In genomic region chr4:6393066-6393465, GRCh38 we compare ENCODE assay signal across 1 cellular context.
TF ChIP-seq lines count a peak whose summit lies in the region.

No MANE protein-coding gene starts in this region.

TF ChIP-seq in H1, 55 proteins besides CTCF, POLR2A, EP300 and RAD21 (continued from another document):
- TF ChIP-seq GABPA (IDR thresholded peaks at IDR 0.05; ENCODE audit: borderline replicate concordance, insufficient read depth, low read length) = no peak
- TF ChIP-seq RXRA (IDR thresholded peaks at IDR 0.05; ENCODE audit: insufficient read depth, low read depth, low read length) = no peak
- TF ChIP-seq HDAC6 (IDR thresholded peaks at IDR 0.05; ENCODE audit: low read depth, low read length) = no peak
- TF ChIP-seq POU5F1 (IDR thresholded peaks at IDR 0.05; ENCODE audit: low read depth, low read length) = no peak
- no peak for TF ChIP-seq SIRT6 (IDR thresholded peaks at IDR 0.05; ENCODE audit: low read length)
- TF ChIP-seq MAFK (IDR thresholded peaks at IDR 0.05; ENCODE audit: low read depth, low read length) = no peak
- TF ChIP-seq KDM1A (IDR thresholded peaks at IDR 0.05; ENCODE audit: borderline replicate concordance, low read length) = no peak
- TF ChIP-seq ZNF274 (IDR thresholded peaks at IDR 0.05; ENCODE audit: borderline replicate concordance, extremely low read depth, low read length) = no peak
- TF ChIP-seq, protein P1, sequence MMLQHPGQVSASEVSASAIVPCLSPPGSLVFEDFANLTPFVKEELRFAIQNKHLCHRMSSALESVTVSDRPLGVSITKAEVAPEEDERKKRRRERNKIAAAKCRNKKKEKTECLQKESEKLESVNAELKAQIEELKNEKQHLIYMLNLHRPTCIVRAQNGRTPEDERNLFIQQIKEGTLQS (IDR thresholded peaks at IDR 0.05; ENCODE audit: insufficient read depth, low read depth, low read length) = no peak
